In genomic region chr1:116769994-116770393, GRCh38 we compare ENCODE assay signal across 14 cellular contexts. TPM values are rescaled to one million over a fixed set of nuclear protein-coding genes. Genes with fewer than 3 reads are reported as not detected.
DNase-seq lines count a peak whose midpoint lies in the region; ATAC-seq and TF ChIP-seq lines count a peak whose summit lies in the region.
"Had no signal": no experiment of that assay in that cellular context is flagged by ENCODE, and none has a peak within 500 bp of the region (broad histone marks: within the 10 kb centered on the region; RNA-seq: fewer than 3 reads in every experiment).

No MANE protein-coding gene starts in this region.

- no peak overlapping the region for H2AFZ ChIP-seq in OCI-LY1 (ENCODE audit: low read length)

- no peak for ATAC-seq in activated naive CD8-positive, alpha-beta T cell treated with anti-CD3 and anti-CD28 coated beads, Interleukin-2, amount 50 U/mL, for 24 hours
- ATAC-seq in GM18868 (IDR thresholded peaks at IDR 0.05; ENCODE audit: unreplicated experiment) (no peak), GM18873 (IDR thresholded peaks at IDR 0.05; ENCODE audit: low FRiP score, unreplicated experiment) (no peak)

- H3K4me1 ChIP-seq in OCI-LY1 (ENCODE audit: insufficient read depth, low read length, severe bottlenecking) = peaks cover 15% of the 10 kb centered on the region
- H3K4me1 ChIP-seq: adrenal gland had no signal

- no peak overlapping the region for H3K9ac ChIP-seq in OCI-LY1 (ENCODE audit: low read length)

- H3K36me3 Mint-ChIP-seq in activated naive CD8-positive, alpha-beta T cell treated with anti-CD3 and anti-CD28 coated beads, Interleukin-2, amount 50 U/mL, for 24 hours (ENCODE audit: low read depth) = peaks cover 74% of the 10 kb centered on the region

- no peaks in the 10 kb centered on the region for H3K36me3 ChIP-seq in OCI-LY1 (ENCODE audit: insufficient read depth, low read length)
- H3K36me3 ChIP-seq: adrenal gland, ovary had no signal

- DNase-seq in stimulated activated CD4-positive, alpha-beta T cell treated with anti-CD3 and anti-CD28 coated beads, Interleukin-15, amount 100 ng/mL, for 24 hours = peak; percentile 47
- no peak for DNase-seq in stimulated activated CD4-positive, alpha-beta T cell treated with anti-CD3 and anti-CD28 coated beads, Interleukin-4, amount 100 ng/mL, for 4 hours
- no peak for DNase-seq in activated naive CD8-positive, alpha-beta T cell treated with anti-CD3 and anti-CD28 coated beads, Interleukin-2, amount 50 U/mL, for 24 hours
- DNase-seq in A172 (ENCODE audit: low spot score) (no peak), DMS 273 treated with DMSO at 0.1 percent for 48 hours (lab: John Stamatoyannopoulos, UW) (no peak)
- DNase-seq: activated CD4-positive, CD25-positive, alpha-beta regulatory T cell treated with anti-CD3 and anti-CD28 coated beads, Interleukin-2, amount 50 U/mL, for 72 hours; adrenal gland; NCI-H774; ovary; substantia nigra had no signal

- no peak for TF ChIP-seq CTCF in OCI-LY1 (IDR thresholded peaks at IDR 0.05; ENCODE audit: low read length)

- no peaks in the 10 kb centered on the region for H3K79me2 ChIP-seq in OCI-LY1 (ENCODE audit: insufficient read depth, low read length)

- no peaks in the 10 kb centered on the region; the same call in 1 of the 2 replicates for H3K27me3 ChIP-seq in OCI-LY1 (ENCODE audit: insufficient read depth, low read length)
- H3K27me3 ChIP-seq: adrenal gland, ovary had no signal

- peaks cover 89% of the 10 kb centered on the region for H3K4me1 Mint-ChIP-seq in activated naive CD8-positive, alpha-beta T cell treated with anti-CD3 and anti-CD28 coated beads, Interleukin-2, amount 50 U/mL, for 24 hours

- no peaks in the 10 kb centered on the region for H3K9me3 ChIP-seq in OCI-LY1 (ENCODE audit: low read length)
- H3K9me3 ChIP-seq: adrenal gland had no signal

- peak overlapping the region; percentile 98 for H3K4me3 Mint-ChIP-seq in activated naive CD8-positive, alpha-beta T cell treated with anti-CD3 and anti-CD28 coated beads, Interleukin-2, amount 50 U/mL, for 24 hours

- no peak overlapping the region for H3K27ac ChIP-seq in OCI-LY1 (ENCODE audit: low read depth, low read length, poor library complexity, severe bottlenecking)
- H3K27ac ChIP-seq: adrenal gland, ovary, RWPE1 had no signal

- H3K9me3 Mint-ChIP-seq in activated naive CD8-positive, alpha-beta T cell treated with anti-CD3 and anti-CD28 coated beads, Interleukin-2, amount 50 U/mL, for 24 hours = peaks cover 8% of the 10 kb centered on the region

- H3K9me2 ChIP-seq in OCI-LY1 (ENCODE audit: low read depth, low read length) = no peaks in the 10 kb centered on the region

- H4K20me1 ChIP-seq in OCI-LY1 (ENCODE audit: insufficient read depth, low read length) = no peaks in the 10 kb centered on the region

- H3K4me2 ChIP-seq in OCI-LY1 (ENCODE audit: low read length) = peak overlapping the region; percentile 8; the same call in 1 of the 2 replicates

- H3K4me3 ChIP-seq in OCI-LY1 (ENCODE audit: low read depth, low read length, poor library complexity, severe bottlenecking) = no peak overlapping the region
- H3K4me3 ChIP-seq: adrenal gland, ovary had no signal

- no peaks in the 10 kb centered on the region for H3F3A ChIP-seq in OCI-LY1 (ENCODE audit: insufficient read depth, low read length)

- peak overlapping the region; percentile 99 for H3K27ac Mint-ChIP-seq in activated naive CD8-positive, alpha-beta T cell treated with anti-CD3 and anti-CD28 coated beads, Interleukin-2, amount 50 U/mL, for 24 hours

- H3K27me3 Mint-ChIP-seq in activated naive CD8-positive, alpha-beta T cell treated with anti-CD3 and anti-CD28 coated beads, Interleukin-2, amount 50 U/mL, for 24 hours = no peaks in the 10 kb centered on the region

RNA-seq across cellular contexts. Expression of gene CD2, which starts 15.8 kb away (rescaled TPM):
- not detected in 2 replicates for total RNA-seq in A172 (2014; rRNA removed; shearing (Covaris generic))
